ENCODE assay signal across 1 cellular context in genomic region chr1:73040811-73041210, GRCh38.
TF ChIP-seq lines count a peak whose summit lies in the region.

No MANE protein-coding gene starts in this region.

TF ChIP-seq in GM23338, 12 proteins besides CTCF, POLR2A, EP300 and RAD21 (continued from another document):
- TF ChIP-seq, protein P1, sequence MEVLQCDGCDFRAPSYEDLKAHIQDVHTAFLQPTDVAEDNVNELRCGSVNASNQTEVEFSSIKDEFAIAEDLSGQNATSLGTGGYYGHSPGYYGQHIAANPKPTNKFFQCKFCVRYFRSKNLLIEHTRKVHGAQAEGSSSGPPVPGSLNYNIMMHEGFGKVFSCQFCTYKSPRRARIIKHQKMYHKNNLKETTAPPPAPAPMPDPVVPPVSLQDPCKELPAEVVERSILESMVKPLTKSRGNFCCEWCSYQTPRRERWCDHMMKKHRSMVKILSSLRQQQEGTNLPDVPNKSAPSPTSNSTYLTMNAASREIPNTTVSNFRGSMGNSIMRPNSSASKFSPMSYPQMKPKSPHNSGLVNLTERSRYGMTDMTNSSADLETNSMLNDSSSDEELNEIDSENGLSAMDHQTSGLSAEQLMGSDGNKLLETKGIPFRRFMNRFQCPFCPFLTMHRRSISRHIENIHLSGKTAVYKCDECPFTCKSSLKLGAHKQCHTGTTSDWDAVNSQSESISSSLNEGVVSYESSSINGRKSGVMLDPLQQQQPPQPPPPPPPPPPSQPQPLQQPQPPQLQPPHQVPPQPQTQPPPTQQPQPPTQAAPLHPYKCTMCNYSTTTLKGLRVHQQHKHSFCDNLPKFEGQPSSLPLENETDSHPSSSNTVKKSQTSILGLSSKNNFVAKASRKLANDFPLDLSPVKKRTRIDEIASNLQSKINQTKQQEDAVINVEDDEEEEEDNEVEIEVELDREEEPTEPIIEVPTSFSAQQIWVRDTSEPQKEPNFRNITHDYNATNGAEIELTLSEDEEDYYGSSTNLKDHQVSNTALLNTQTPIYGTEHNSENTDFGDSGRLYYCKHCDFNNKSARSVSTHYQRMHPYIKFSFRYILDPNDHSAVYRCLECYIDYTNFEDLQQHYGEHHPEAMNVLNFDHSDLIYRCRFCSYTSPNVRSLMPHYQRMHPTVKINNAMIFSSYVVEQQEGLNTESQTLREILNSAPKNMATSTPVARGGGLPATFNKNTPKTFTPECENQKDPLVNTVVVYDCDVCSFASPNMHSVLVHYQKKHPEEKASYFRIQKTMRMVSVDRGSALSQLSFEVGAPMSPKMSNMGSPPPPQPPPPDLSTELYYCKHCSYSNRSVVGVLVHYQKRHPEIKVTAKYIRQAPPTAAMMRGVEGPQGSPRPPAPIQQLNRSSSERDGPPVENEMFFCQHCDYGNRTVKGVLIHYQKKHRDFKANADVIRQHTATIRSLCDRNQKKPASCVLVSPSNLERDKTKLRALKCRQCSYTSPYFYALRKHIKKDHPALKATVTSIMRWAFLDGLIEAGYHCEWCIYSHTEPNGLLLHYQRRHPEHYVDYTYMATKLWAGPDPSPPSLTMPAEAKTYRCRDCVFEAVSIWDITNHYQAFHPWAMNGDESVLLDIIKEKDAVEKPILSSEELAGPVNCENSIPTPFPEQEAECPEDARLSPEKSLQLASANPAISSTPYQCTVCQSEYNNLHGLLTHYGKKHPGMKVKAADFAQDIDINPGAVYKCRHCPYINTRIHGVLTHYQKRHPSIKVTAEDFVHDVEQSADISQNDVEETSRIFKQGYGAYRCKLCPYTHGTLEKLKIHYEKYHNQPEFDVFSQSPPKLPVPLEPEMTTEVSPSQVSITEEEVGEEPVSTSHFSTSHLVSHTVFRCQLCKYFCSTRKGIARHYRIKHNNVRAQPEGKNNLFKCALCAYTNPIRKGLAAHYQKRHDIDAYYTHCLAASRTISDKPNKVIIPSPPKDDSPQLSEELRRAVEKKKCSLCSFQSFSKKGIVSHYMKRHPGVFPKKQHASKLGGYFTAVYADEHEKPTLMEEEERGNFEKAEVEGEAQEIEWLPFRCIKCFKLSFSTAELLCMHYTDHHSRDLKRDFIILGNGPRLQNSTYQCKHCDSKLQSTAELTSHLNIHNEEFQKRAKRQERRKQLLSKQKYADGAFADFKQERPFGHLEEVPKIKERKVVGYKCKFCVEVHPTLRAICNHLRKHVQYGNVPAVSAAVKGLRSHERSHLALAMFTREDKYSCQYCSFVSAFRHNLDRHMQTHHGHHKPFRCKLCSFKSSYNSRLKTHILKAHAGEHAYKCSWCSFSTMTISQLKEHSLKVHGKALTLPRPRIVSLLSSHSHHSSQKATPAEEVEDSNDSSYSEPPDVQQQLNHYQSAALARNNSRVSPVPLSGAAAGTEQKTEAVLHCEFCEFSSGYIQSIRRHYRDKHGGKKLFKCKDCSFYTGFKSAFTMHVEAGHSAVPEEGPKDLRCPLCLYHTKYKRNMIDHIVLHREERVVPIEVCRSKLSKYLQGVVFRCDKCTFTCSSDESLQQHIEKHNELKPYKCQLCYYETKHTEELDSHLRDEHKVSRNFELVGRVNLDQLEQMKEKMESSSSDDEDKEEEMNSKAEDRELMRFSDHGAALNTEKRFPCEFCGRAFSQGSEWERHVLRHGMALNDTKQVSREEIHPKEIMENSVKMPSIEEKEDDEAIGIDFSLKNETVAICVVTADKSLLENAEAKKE (CRISPR knock-in tag; IDR thresholded peaks at IDR 0.05), result no peak
- TF ChIP-seq EZH2 (IDR thresholded peaks at IDR 0.05; ENCODE audit: low read depth, unreplicated experiment) (no peak), POLR2AphosphoS5 (IDR thresholded peaks at IDR 0.05; ENCODE audit: low read depth) (no peak)
TF ChIP-seq in GM23338: peak in this region for 0.
